ENCODE assay signal across 1 cellular context in genomic region chr20:35432430-35432735, GRCh38.
TF ChIP-seq lines count a peak whose summit lies in the region.

No MANE protein-coding gene starts in this region.

TF ChIP-seq in GM23338, 12 proteins besides CTCF, POLR2A, EP300 and RAD21 (continued from another document):
- TF ChIP-seq ZNF462 (CRISPR knock-in tag; IDR thresholded peaks at IDR 0.05) (no peak), NANOG (IDR thresholded peaks at IDR 0.05; ENCODE audit: borderline replicate concordance) (no peak), ZNF114 (CRISPR knock-in tag; IDR thresholded peaks at IDR 0.05) (no peak), EZH2 (IDR thresholded peaks at IDR 0.05; ENCODE audit: low read depth, unreplicated experiment) (no peak), ETS1 (IDR thresholded peaks at IDR 0.05) (no peak), EZH2phosphoT487 (IDR thresholded peaks at IDR 0.05; ENCODE audit: unreplicated experiment) (no peak)
TF ChIP-seq in GM23338: peak in this region for 0.
